Comparison of ENCODE assay signal across 14 cellular contexts in genomic region chr10:34702093-34702952, GRCh38.
A peak's percentile ranks its signal among the peaks of the same experiment; 100 is the strongest.
DNase-seq lines count a peak whose midpoint lies in the region; ATAC-seq and TF ChIP-seq lines count a peak whose summit lies in the region.
"Had no signal": no experiment of that assay in that cellular context is flagged by ENCODE, and none has a peak within 500 bp of the region (broad histone marks: within the 10 kb centered on the region; RNA-seq: fewer than 3 reads in every experiment).

No MANE protein-coding gene starts in this region.

- no peak overlapping the region for H4K91ac ChIP-seq in mesenchymal stem cell (ENCODE audit: low read length)

- peak overlapping the region in 1 of 2 experiments; percentile 17 for H3K4ac ChIP-seq in mesenchymal stem cell (ENCODE audit: low read depth in 1 of 2, low read length in 2 of 2)

- DNase-seq in heart left ventricle, result no peak
- no peak for DNase-seq in left cardiac atrium
- DNase-seq in coronary artery (ENCODE audit: low spot score), result no peak
- DNase-seq in mesenchymal stem cell, result no peak
- no peak for DNase-seq in thyroid gland
- DNase-seq in NCI-H128 (lab: John Stamatoyannopoulos, UW; ENCODE audit: unreplicated experiment), result no peak
- DNase-seq in activated naive CD4-positive, alpha-beta T cell (lab: John Stamatoyannopoulos, UW), result no peak
- DNase-seq in GDM1 (lab: John Stamatoyannopoulos, UW), result no peak
- DNase-seq: activated naive CD4-positive, alpha-beta T cell treated with Interleukin-2 at 50 U/mL for 16 hours; CD8-positive, alpha-beta memory T cell; NCI-H1694 treated with DMSO at 0.1 percent for 48 hours; substantia nigra had no signal

- H3K9me3 ChIP-seq in heart left ventricle (no peaks in the 10 kb centered on the region), mesenchymal stem cell (ENCODE audit: control insufficient read depth, low read length) (no peaks in the 10 kb centered on the region), thyroid gland (no peaks in the 10 kb centered on the region)
- H3K9me3 ChIP-seq: gastroesophageal sphincter had no signal

- no peak overlapping the region for H3K9ac ChIP-seq in mesenchymal stem cell (ENCODE audit: low read length)

- 74 to 83% (median 80%) methylated on average over 8 of the region's 8 CpGs for WGBS in heart left ventricle, 4 donors
- WGBS in mesenchymal stem cell, result 91% methylated on average over 3 of the region's 8 CpGs
- 81 to 82% methylated on average over 8 of the region's 8 CpGs for WGBS in thyroid gland, 2 donors

- H3K4me3 ChIP-seq in heart left ventricle (no peak overlapping the region), coronary artery (no peak overlapping the region), mesenchymal stem cell (ENCODE audit: insufficient read depth in 1 of 2, low read depth in 1 of 2, low read length in 2 of 2) (no peak overlapping the region), thyroid gland (replicated peaks in 1 of 3) (no peak overlapping the region)
- H3K4me3 ChIP-seq: gastroesophageal sphincter had no signal

- peaks cover 1% of the 10 kb centered on the region for H3K79me1 ChIP-seq in mesenchymal stem cell (replicated peaks; ENCODE audit: low read length, poor library complexity, severe bottlenecking)

- H2BK15ac ChIP-seq in mesenchymal stem cell (ENCODE audit: low read depth, poor library complexity, severe bottlenecking), result peak overlapping the region; percentile 44

- H2BK120ac ChIP-seq in mesenchymal stem cell (ENCODE audit: low read depth, low read length), result no peak overlapping the region

- H3K36me3 ChIP-seq in heart left ventricle (no peaks in the 10 kb centered on the region), mesenchymal stem cell (ENCODE audit: control insufficient read depth in 1 of 2, insufficient read depth in 2 of 2, low read depth in 1 of 2, low read length in 2 of 2) (no peaks in the 10 kb centered on the region), thyroid gland (no peaks in the 10 kb centered on the region)
- H3K36me3 ChIP-seq: gastroesophageal sphincter had no signal

- H2BK12ac ChIP-seq in mesenchymal stem cell (ENCODE audit: low read length in 2 of 2), result peak overlapping the region in 1 of 2 experiments; percentile 21

- H2BK5ac ChIP-seq in mesenchymal stem cell (ENCODE audit: low read depth, low read length, poor library complexity, severe bottlenecking), result peak overlapping the region; percentile 21

- H3K14ac ChIP-seq in mesenchymal stem cell (ENCODE audit: low read length in 2 of 2), result no peak overlapping the region

- H3K4me2 ChIP-seq in mesenchymal stem cell (ENCODE audit: low read length, poor library complexity, severe bottlenecking), result no peak overlapping the region

- H3K27me3 ChIP-seq in heart left ventricle (no peaks in the 10 kb centered on the region), mesenchymal stem cell (ENCODE audit: control insufficient read depth in 1 of 2, insufficient read depth in 1 of 2, low read length in 2 of 2) (no peaks in the 10 kb centered on the region), thyroid gland (no peaks in the 10 kb centered on the region)
- H3K27me3 ChIP-seq: gastroesophageal sphincter had no signal

- intact Hi-C loops in heart left ventricle (cut with DNase I), result no loop called here
- intact Hi-C loops in left cardiac atrium (cut with DNase I), result no loop called here
- intact Hi-C loops in thyroid gland (cut with DNase I), result no loop called here

- H3K27ac ChIP-seq in heart left ventricle (peak overlapping the region in 7 of 12 donors; percentile 3 to 74 (median 22)), coronary artery (peak overlapping the region; percentile 26 to 57), mesenchymal stem cell (ENCODE audit: low read length, poor library complexity, severe bottlenecking) (peak overlapping the region; percentile 69), thyroid gland (peak overlapping the region in 2 of 3 donors; percentile 1 to 12)

- TF ChIP-seq POLR2A in heart left ventricle (IDR thresholded peaks at IDR 0.05) (no peak), thyroid gland (IDR thresholded peaks at IDR 0.05) (no peak)

- no peak overlapping the region for H2AFZ ChIP-seq in mesenchymal stem cell (ENCODE audit: low read depth, low read length)

- H4K8ac ChIP-seq in mesenchymal stem cell (ENCODE audit: low read length), result no peak overlapping the region

- TF ChIP-seq CTCF in heart left ventricle (IDR thresholded peaks at IDR 0.05), result no peak
- TF ChIP-seq CTCF in coronary artery (IDR thresholded peaks at IDR 0.05), result no peak
- no peak for TF ChIP-seq CTCF in thyroid gland (IDR thresholded peaks at IDR 0.05)

- peak overlapping the region; percentile 8 to 34 for H3K18ac ChIP-seq in mesenchymal stem cell (ENCODE audit: low read depth in 1 of 2, low read length in 2 of 2)

- H3K23ac ChIP-seq in mesenchymal stem cell (ENCODE audit: low read length in 2 of 2), result no peak overlapping the region

- ATAC-seq in heart left ventricle (peak in 1 of 4 donors; percentile 40), left cardiac atrium (no peak)
- ATAC-seq: activated CD4-positive, CD25-positive, alpha-beta regulatory T cell treated with anti-CD3 and anti-CD28 coated beads, Interleukin-2, amount 50 U/mL, for 24 hours; gastroesophageal sphincter had no signal

- peak overlapping the region; percentile 87 for H2AK5ac ChIP-seq in mesenchymal stem cell (ENCODE audit: low read length, severe bottlenecking)

- H3K4me1 ChIP-seq in heart left ventricle, result peaks cover 2 to 78% (median 35%) of the 10 kb centered on the region in 12 donors
- H3K4me1 ChIP-seq in mesenchymal stem cell (ENCODE audit: control insufficient read depth, insufficient read depth, low read depth, low read length), result peaks cover 29% of the 10 kb centered on the region
- H3K4me1 ChIP-seq in thyroid gland, result peaks cover 30 to 57% of the 10 kb centered on the region in 2 donors

Comparison
In these comparisons a context has a peak if more than half of its experiments do, and no peak if none do; other contexts are left out.
1. H3K27ac ChIP-seq: peak in every context shown above with its lines; median percentile 69 in mesenchymal stem cell; 42 in coronary artery; 22 in heart left ventricle; 6 in thyroid gland.